Comparison of ENCODE assay signal across 13 cellular contexts in the genomic region with DNA sequence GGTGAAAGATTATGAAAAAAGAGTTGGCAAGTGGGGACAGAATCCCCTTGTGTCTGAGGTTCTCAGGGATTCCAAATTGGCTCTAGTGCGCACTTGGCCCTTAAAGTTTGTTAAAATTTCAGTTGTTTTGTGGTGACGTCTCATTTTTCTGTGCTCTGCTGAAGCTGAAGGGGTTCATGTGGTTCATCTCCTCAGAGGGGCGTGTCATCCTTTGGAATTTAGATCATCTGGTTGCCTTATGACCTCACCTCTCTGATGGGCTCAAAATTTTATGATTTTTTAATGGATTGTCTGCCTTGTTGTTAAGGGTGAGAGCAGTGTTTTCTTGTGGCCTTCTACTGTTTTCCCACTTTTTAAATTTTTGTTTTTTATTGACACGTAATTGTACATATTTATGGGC. TPM values are rescaled to one million over a fixed set of nuclear protein-coding genes. Genes with fewer than 3 reads are reported as not detected.
"Had no signal": no experiment of that assay in that cellular context is flagged by ENCODE, and none has a peak within 500 bp of the region (broad histone marks: within the 10 kb centered on the region; RNA-seq: fewer than 3 reads in every experiment).

No MANE protein-coding gene starts in this region.

- DNase-seq: activated CD4-positive, alpha-beta T cell treated with anti-CD3 and anti-CD28 coated beads, Interleukin-2, amount 50 U/mL, for 1 hour; activated CD8-positive, alpha-beta memory T cell treated with anti-CD3 and anti-CD28 coated beads for 24 hours; activated naive CD4-positive, alpha-beta T cell treated with Interleukin-2 at 50 U/mL for 16 hours; activated naive CD8-positive, alpha-beta T cell treated with anti-CD3 and anti-CD28 coated beads, Interleukin-2, amount 50 U/mL, for 24 hours; dorsolateral prefrontal cortex; endodermal cell; T-helper 9 cell had no signal

- H3K27me3 ChIP-seq: dorsolateral prefrontal cortex, gastroesophageal sphincter, neutrophil had no signal

- H3K27ac ChIP-seq: dorsolateral prefrontal cortex, gastroesophageal sphincter, neutrophil had no signal

- H3K4me3 ChIP-seq: dorsolateral prefrontal cortex, gastroesophageal sphincter had no signal

- H3K9me3 ChIP-seq: gastroesophageal sphincter, neutrophil had no signal

- H3K36me3 ChIP-seq: gastroesophageal sphincter had no signal

- ATAC-seq: activated CD4-positive, CD25-positive, alpha-beta regulatory T cell treated with anti-CD3 and anti-CD28 coated beads, Interleukin-2, amount 50 U/mL, for 24 hours; activated naive CD8-positive, alpha-beta T cell treated with anti-CD3 and anti-CD28 coated beads, Interleukin-2, amount 50 U/mL, for 24 hours; gastroesophageal sphincter had no signal

RNA-seq across cellular contexts. Expression of gene RIPPLY2, which starts 26.6 kb away (rescaled TPM):
- total RNA-seq: cardiac septum, epithelial cell of proximal tubule, renal cortical epithelial cell had no signal
